ENCODE assay signal across 13 cellular contexts in genomic region chr7:128962837-128963236, GRCh38. TPM values are rescaled to one million over a fixed set of nuclear protein-coding genes. Genes with fewer than 3 reads are reported as not detected.
DNase-seq lines count a peak whose midpoint lies in the region; ATAC-seq, FAIRE-seq and TF ChIP-seq lines count a peak whose summit lies in the region.
"Had no signal": no experiment of that assay in that cellular context is flagged by ENCODE, and none has a peak within 500 bp of the region (broad histone marks: within the 10 kb centered on the region; RNA-seq: fewer than 3 reads in every experiment).

No MANE protein-coding gene starts in this region.

- ATAC-seq in GM21526 (IDR thresholded peaks at IDR 0.05; ENCODE audit: low FRiP score, unreplicated experiment): peak; percentile 36
- ATAC-seq in HG03565 (IDR thresholded peaks at IDR 0.05; ENCODE audit: unreplicated experiment): peak; percentile 22
- ATAC-seq: HepG2 had no signal

- TF ChIP-seq POLR2A in GM12891 (IDR thresholded peaks at IDR 0.05; ENCODE audit: low read depth, low read length): no peak

- FAIRE-seq in GM12891 (lab: Jason Lieb, UNC): no peak
- FAIRE-seq: HepG2, TTC549 had no signal

- DNase-seq in GM12891 (ENCODE audit: insufficient read length, low spot score): no peak
- DNase-seq in kidney glomerular epithelial cell (lab: John Stamatoyannopoulos, UW): peak; percentile 16
- DNase-seq in iPS-NIHi7 (ENCODE audit: extremely low spot score): no peak
- DNase-seq in COLO668 (lab: John Stamatoyannopoulos, UW; ENCODE audit: unreplicated experiment): no peak
- DNase-seq in HCEC 1CT: no peak
- DNase-seq in amniotic stem cell (lab: John Stamatoyannopoulos, UW): no peak
- DNase-seq: anterior cingulate cortex; DMS79; stimulated activated CD4-positive, alpha-beta T cell treated with anti-CD3 and anti-CD28 coated beads, Interleukin-12 subunit alpha, Interleukin-12 subunit beta, amount 100 ng/mL, for 4 hours had no signal

TF ChIP-seq in GM12891, 5 proteins besides CTCF, POLR2A, EP300 and RAD21:
- TF ChIP-seq POLR2AphosphoS5 (IDR thresholded peaks at IDR 0.05; ENCODE audit: low read depth, low read length) (0 out of 2 replicates have a peak, but pooled peaks have one; percentile 3), TAF1 (IDR thresholded peaks at IDR 0.05; ENCODE audit: low read depth, low read length) (no peak), SPI1 (IDR thresholded peaks at IDR 0.05; ENCODE audit: low read depth, low read length) (no peak)

RNA-seq across cellular contexts. Expression of gene IRF5, which starts 25.1 kb away (rescaled TPM):
- polyA plus RNA-seq in GM12891 (2012; ENCODE audit: low read depth, missing spikeins): 66.9 TPM

RNA-seq across cellular contexts. Expression of gene KCP, which starts 52.3 kb away (rescaled TPM):
- 1.3 TPM for polyA plus RNA-seq in GM12891 (2012; ENCODE audit: low read depth, missing spikeins)
